In the genomic region with DNA sequence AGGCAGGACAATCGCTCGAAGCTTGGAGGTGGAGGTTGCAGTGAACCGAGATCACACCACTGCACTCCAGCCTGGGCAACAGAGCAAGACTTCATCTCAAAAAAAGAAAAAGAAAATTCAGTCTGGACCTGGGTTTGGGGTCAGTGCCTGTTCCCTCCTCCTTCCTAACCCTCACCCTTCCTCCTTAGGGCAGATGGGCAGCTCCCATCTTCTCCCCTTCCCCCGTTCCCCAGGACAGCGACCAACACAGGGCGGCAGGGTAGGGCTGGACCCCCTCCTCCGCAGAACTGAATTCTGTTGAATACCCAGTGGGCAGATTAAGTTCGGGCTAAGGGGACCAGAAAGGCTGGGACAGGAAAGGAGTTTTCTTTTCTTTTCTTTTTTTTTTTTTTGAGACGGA, we compare ENCODE assay signal across 2 cellular contexts.
TF ChIP-seq lines count a peak whose summit lies in the region.

No MANE protein-coding gene starts in this region.

TF ChIP-seq in SK-N-SH, 30 proteins besides CTCF, POLR2A, EP300 and RAD21:
- TF ChIP-seq SIN3A (IDR thresholded peaks at IDR 0.05; ENCODE audit: borderline replicate concordance, low read depth, low read length): no peak
- no peak for TF ChIP-seq SMC3 (IDR thresholded peaks at IDR 0.05; ENCODE audit: low read depth, low read length)
- no peak for TF ChIP-seq MEF2A (IDR thresholded peaks at IDR 0.05; ENCODE audit: borderline replicate concordance, low read depth)
- no peak for TF ChIP-seq TCF12 (IDR thresholded peaks at IDR 0.05)
TF ChIP-seq in SK-N-SH: peak in this region for 0.

TF ChIP-seq in SK-N-SH treated with all-trans-retinoic acid at 6 μM for 48 hours, 23 proteins besides CTCF, POLR2A, EP300 and RAD21:
- TF ChIP-seq OSR1 (CRISPR knock-in tag; IDR thresholded peaks at IDR 0.05) (no peak), SNAI2 (CRISPR knock-in tag; IDR thresholded peaks at IDR 0.05) (no peak), CSDC2 (CRISPR knock-in tag; IDR thresholded peaks at IDR 0.05) (no peak), BACH2 (CRISPR knock-in tag; IDR thresholded peaks at IDR 0.05; ENCODE audit: borderline replicate concordance) (no peak), ZNF8 (CRISPR knock-in tag; IDR thresholded peaks at IDR 0.05) (no peak), ZC3H10 (CRISPR knock-in tag; IDR thresholded peaks at IDR 0.05) (no peak)
- TF ChIP-seq, protein P1, sequence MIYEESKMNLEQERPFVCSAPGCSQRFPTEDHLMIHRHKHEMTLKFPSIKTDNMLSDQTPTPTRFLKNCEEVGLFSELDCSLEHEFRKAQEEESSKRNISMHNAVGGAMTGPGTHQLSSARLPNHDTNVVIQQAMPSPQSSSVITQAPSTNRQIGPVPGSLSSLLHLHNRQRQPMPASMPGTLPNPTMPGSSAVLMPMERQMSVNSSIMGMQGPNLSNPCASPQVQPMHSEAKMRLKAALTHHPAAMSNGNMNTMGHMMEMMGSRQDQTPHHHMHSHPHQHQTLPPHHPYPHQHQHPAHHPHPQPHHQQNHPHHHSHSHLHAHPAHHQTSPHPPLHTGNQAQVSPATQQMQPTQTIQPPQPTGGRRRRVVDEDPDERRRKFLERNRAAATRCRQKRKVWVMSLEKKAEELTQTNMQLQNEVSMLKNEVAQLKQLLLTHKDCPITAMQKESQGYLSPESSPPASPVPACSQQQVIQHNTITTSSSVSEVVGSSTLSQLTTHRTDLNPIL (CRISPR knock-in tag; IDR thresholded peaks at IDR 0.05; ENCODE audit: low read depth): no peak
